26 cellular contexts compared by ENCODE assay signal in genomic region chr6:33178755-33179475, GRCh38.
"Had no signal": no experiment of that assay in that cellular context is flagged by ENCODE, and none has a peak within 500 bp of the region (broad histone marks: within the 10 kb centered on the region; RNA-seq: fewer than 3 reads in every experiment).

No MANE protein-coding gene starts in this region.

- H3K27ac Mint-ChIP-seq: mesothelial cell of epicardium; stimulated activated naive B cell treated with anti-CD40 and anti-IgM and Interleukin-4, amounts not matched to agents 10 μg/mL and 1 μg/mL and 100 μg/mL, for 72 hours; stimulated activated naive CD8-positive, alpha-beta T cell treated with anti-CD3 and anti-CD28 coated beads, Interleukin-15, Interleukin-2, amounts not matched to agents 100 ng/mL and 50 ng/mL, for 24 hours had no signal

- H3K27me3 ChIP-seq: gastrocnemius medialis, right atrium auricular region, sigmoid colon, tibial nerve, upper lobe of right lung, uterus had no signal

- H2AFZ ChIP-seq: parathyroid adenoma had no signal

- DNase-seq: cerebellar nuclear complex; cortex of kidney; foreskin fibroblast; gastrocnemius medialis; head of caudate nucleus; mesenchymal stem cell; naive B cell; nephron progenitor cell; sigmoid colon; stimulated activated CD4-positive, alpha-beta T cell treated with anti-CD3 and anti-CD28 coated beads, Interleukin-4, amount 100 ng/mL, for 4 hours; stimulated activated naive B cell treated with anti-CD40 and anti-IgM and Interleukin-4, amounts not matched to agents 10 μg/mL and 1 μg/mL and 100 μg/mL, for 72 hours; upper lobe of right lung; uterus had no signal

- H3K27me3 Mint-ChIP-seq: stimulated activated naive CD8-positive, alpha-beta T cell treated with anti-CD3 and anti-CD28 coated beads, Interleukin-15, Interleukin-2, amounts not matched to agents 100 ng/mL and 50 ng/mL, for 24 hours had no signal

- H3K4me3 ChIP-seq: gastrocnemius medialis, lung, mucosa of descending colon, prostate gland, right atrium auricular region, sigmoid colon, thoracic aorta, tibial nerve, upper lobe of right lung, uterus had no signal

- H3K9me3 ChIP-seq: gastrocnemius medialis, mucosa of descending colon, neutrophil, prostate gland, right atrium auricular region, sigmoid colon, thoracic aorta, tibial nerve, upper lobe of right lung, uterus had no signal

- H3K9ac ChIP-seq: parathyroid adenoma had no signal

- ATAC-seq: esophagus mucosa; gastrocnemius medialis; left lobe of liver; mucosa of descending colon; stimulated activated naive B cell treated with anti-CD40 and anti-IgM and Interleukin-4, amounts not matched to agents 10 μg/mL and 1 μg/mL and 100 μg/mL, for 72 hours; upper lobe of right lung had no signal

- H3K4me3 Mint-ChIP-seq: mesothelial cell of epicardium; naive B cell; nephron progenitor cell; stimulated activated naive B cell treated with anti-CD40 and anti-IgM and Interleukin-4, amounts not matched to agents 10 μg/mL and 1 μg/mL and 100 μg/mL, for 72 hours; stimulated activated naive CD8-positive, alpha-beta T cell treated with anti-CD3 and anti-CD28 coated beads, Interleukin-15, Interleukin-2, amounts not matched to agents 100 ng/mL and 50 ng/mL, for 24 hours had no signal

- H3K4me1 ChIP-seq: gastrocnemius medialis, prostate gland, right atrium auricular region, sigmoid colon, tibial nerve, upper lobe of right lung, uterus had no signal

- H3K36me3 Mint-ChIP-seq: mesothelial cell of epicardium had no signal

- H3K27ac ChIP-seq: epithelial cell of prostate, gastrocnemius medialis, neutrophil, parathyroid adenoma, prostate gland, right atrium auricular region, sigmoid colon, thoracic aorta, tibial nerve, upper lobe of right lung, uterus had no signal

- H3K36me3 ChIP-seq: gastrocnemius medialis, neutrophil, prostate gland, right atrium auricular region, sigmoid colon, thoracic aorta, tibial nerve, upper lobe of right lung, uterus had no signal
